Comparison of ENCODE assay signal across 19 cellular contexts in genomic region chr7:129393255-129393654, GRCh38. TPM values are rescaled to one million over a fixed set of nuclear protein-coding genes. Genes with fewer than 3 reads are reported as not detected.
DNase-seq lines count a peak whose midpoint lies in the region; ATAC-seq and TF ChIP-seq lines count a peak whose summit lies in the region.
"Had no signal": no experiment of that assay in that cellular context is flagged by ENCODE, and none has a peak within 500 bp of the region (broad histone marks: within the 10 kb centered on the region; RNA-seq: fewer than 3 reads in every experiment).

No MANE protein-coding gene starts in this region.

- peaks cover 6% of the 10 kb centered on the region for H3K4me1 Mint-ChIP-seq in endodermal cell
- H3K4me1 Mint-ChIP-seq: B cell had no signal

- H3K27ac Mint-ChIP-seq in endodermal cell, result peak overlapping the region; percentile 23
- H3K27ac Mint-ChIP-seq: B cell; CD8-positive, alpha-beta T cell had no signal

- in situ Hi-C loops in gastrocnemius medialis (cut with MboI; ENCODE audit: low sequenced_read_pairs in 4 of 4), result no loop called here

- H3K9ac ChIP-seq in endodermal cell (ENCODE audit: extremely low read depth, low read length, poor library complexity, severe bottlenecking), result no peak overlapping the region
- H3K9ac ChIP-seq: BLaER1 had no signal

- intact Hi-C loops in left ventricle myocardium inferior (cut with micrococcal nuclease) (no loop called here), heart left ventricle (cut with DNase I) (loop anchor here in 1 of 10 donors (5.0 kb wide), 1 partner anchor 39 kb away; the partner anchor contains the start of gene STRIP2), gastrocnemius medialis (cut with DNase I; ENCODE audit: low total_unique reads) (no loop called here)

- no peaks in the 10 kb centered on the region for H3K27me3 ChIP-seq in left ventricle myocardium inferior (ENCODE audit: low read depth)
- no peaks in the 10 kb centered on the region for H3K27me3 ChIP-seq in heart left ventricle
- no peaks in the 10 kb centered on the region for H3K27me3 ChIP-seq in endodermal cell (ENCODE audit: control insufficient read depth, insufficient read depth, low read length, poor library complexity, severe bottlenecking)
- no peaks in the 10 kb centered on the region for H3K27me3 ChIP-seq in gastrocnemius medialis
- H3K27me3 ChIP-seq: BLaER1 had no signal

- no peak for DNase-seq in left ventricle myocardium inferior
- no peak for DNase-seq in heart left ventricle
- no peak for DNase-seq in endodermal cell
- DNase-seq in gastrocnemius medialis, result no peak
- DNase-seq in NK-92 (lab: John Stamatoyannopoulos, UW; ENCODE audit: unreplicated experiment), result no peak
- DNase-seq: Caco-2; CD4-positive, CD25-positive, alpha-beta regulatory T cell; CD8-positive, alpha-beta T cell; DMS153; DND-41; GOT3 had no signal

- H3K27ac ChIP-seq in left ventricle myocardium inferior (replicated peaks) (peak overlapping the region; percentile 85), heart left ventricle (peak overlapping the region in 5 of 12 donors; percentile 71 to 91 (median 76)), endodermal cell (ENCODE audit: low read depth, low read length) (no peak overlapping the region), gastrocnemius medialis (peak overlapping the region; percentile 92 to 97 (median 95))
- H3K27ac ChIP-seq: 22Rv1, BLaER1, C4-2B had no signal

- H3K4me3 ChIP-seq in left ventricle myocardium inferior, result no peak overlapping the region
- H3K4me3 ChIP-seq in heart left ventricle, result no peak overlapping the region
- no peak overlapping the region for H3K4me3 ChIP-seq in endodermal cell (ENCODE audit: low read length)
- H3K4me3 ChIP-seq in gastrocnemius medialis, result no peak overlapping the region
- H3K4me3 ChIP-seq: BLaER1, GM12878, HAP-1 had no signal

- WGBS in heart left ventricle, 4 donors, result 96 to 99% (median 97%) methylated on average over 2 of the region's 2 CpGs
- 82 to 100% methylated on average over 2 of the region's 2 CpGs for WGBS in endodermal cell (ENCODE audit: insufficient coverage in 1 of 2, insufficient read length in 1 of 2), 2 experiments

- H3K36me3 ChIP-seq in left ventricle myocardium inferior, result peaks cover 10% of the 10 kb centered on the region
- peaks cover 0 to 24% (median 9%) of the 10 kb centered on the region in 9 donors for H3K36me3 ChIP-seq in heart left ventricle
- no peaks in the 10 kb centered on the region for H3K36me3 ChIP-seq in endodermal cell (ENCODE audit: control insufficient read depth, insufficient read depth, low read length)
- peaks cover 0 to 6% of the 10 kb centered on the region in 2 donors for H3K36me3 ChIP-seq in gastrocnemius medialis
- H3K36me3 ChIP-seq: HAP-1 had no signal

- TF ChIP-seq POLR2A in heart left ventricle (IDR thresholded peaks at IDR 0.05) (no peak), gastrocnemius medialis (IDR thresholded peaks at IDR 0.05) (no peak)

- ATAC-seq in heart left ventricle, result no peak
- no peak for ATAC-seq in gastrocnemius medialis
- ATAC-seq in GM21619 (IDR thresholded peaks at IDR 0.05; ENCODE audit: unreplicated experiment), result no peak
- no peak for ATAC-seq in GM21825 (IDR thresholded peaks at IDR 0.05; ENCODE audit: unreplicated experiment)
- ATAC-seq: CD8-positive, alpha-beta T cell; GM12878 had no signal

- no peak overlapping the region for H3K4me3 Mint-ChIP-seq in endodermal cell
- H3K4me3 Mint-ChIP-seq: B cell; CD4-positive, CD25-positive, alpha-beta regulatory T cell; CD8-positive, alpha-beta T cell had no signal

- H3K27me3 Mint-ChIP-seq in endodermal cell (ENCODE audit: insufficient read depth), result no peaks in the 10 kb centered on the region
- H3K27me3 Mint-ChIP-seq: B cell; CD4-positive, CD25-positive, alpha-beta regulatory T cell had no signal

- no peaks in the 10 kb centered on the region for H3K9me3 ChIP-seq in left ventricle myocardium inferior (replicated peaks)
- no peaks in the 10 kb centered on the region for H3K9me3 ChIP-seq in heart left ventricle
- no peaks in the 10 kb centered on the region for H3K9me3 ChIP-seq in endodermal cell (ENCODE audit: control insufficient read depth, low read length)
- H3K9me3 ChIP-seq in gastrocnemius medialis, result no peaks in the 10 kb centered on the region
- H3K9me3 ChIP-seq: BLaER1, Caco-2, HAP-1 had no signal

- H3K9me3 Mint-ChIP-seq in endodermal cell, result no peaks in the 10 kb centered on the region
- H3K9me3 Mint-ChIP-seq: CD4-positive, CD25-positive, alpha-beta regulatory T cell; CD8-positive, alpha-beta T cell had no signal

- TF ChIP-seq CTCF in left ventricle myocardium inferior (IDR thresholded peaks at IDR 0.05; ENCODE audit: borderline replicate concordance), result no peak
- no peak for TF ChIP-seq CTCF in heart left ventricle (IDR thresholded peaks at IDR 0.05)
- TF ChIP-seq CTCF in endodermal cell (conservative IDR thresholded peaks at IDR 0.05), result no peak
- TF ChIP-seq CTCF in gastrocnemius medialis (IDR thresholded peaks at IDR 0.05 in 4 of 5, conservative IDR thresholded peaks at IDR 0.05 in 1 of 5), result no peak

- H3K4me1 ChIP-seq in left ventricle myocardium inferior (peaks cover 51% of the 10 kb centered on the region), heart left ventricle (peaks cover 0 to 30% (median 0%) of the 10 kb centered on the region in 12 donors), endodermal cell (ENCODE audit: control insufficient read depth, insufficient read depth, low read length) (no peaks in the 10 kb centered on the region), gastrocnemius medialis (peaks cover 33 to 44% of the 10 kb centered on the region in 2 donors)
- H3K4me1 ChIP-seq: BLaER1, Caco-2, HAP-1 had no signal

- H3K36me3 Mint-ChIP-seq in endodermal cell (ENCODE audit: low read depth), result peaks cover 32% of the 10 kb centered on the region

RNA-seq across cellular contexts. Expression of gene STRIP2, which starts 41.0 kb away (rescaled TPM):
- 17.1 TPM for total RNA-seq in left ventricle myocardium inferior
- 10 to 100 TPM; 11.4 to 43.7 (median 18.2) TPM for total RNA-seq in heart left ventricle
- 10 to 100 TPM in 1 of 2 donors, 1 to 10 TPM in 1; 7.6 to 29.3 TPM for polyA plus RNA-seq in heart left ventricle
- total RNA-seq in endodermal cell, result 10 to 100 TPM; 11.7 to 15.8 TPM
- 6.1 TPM for polyA plus RNA-seq in endodermal cell (2013, experiment 1 of 2)
- 4.4 TPM for polyA plus RNA-seq in endodermal cell (2013, experiment 2 of 2)
- total RNA-seq in gastrocnemius medialis, result 10 to 100 TPM; 14.3 to 43.9 (median 24.7) TPM
